10 cellular contexts compared by ENCODE assay signal in the genomic region with DNA sequence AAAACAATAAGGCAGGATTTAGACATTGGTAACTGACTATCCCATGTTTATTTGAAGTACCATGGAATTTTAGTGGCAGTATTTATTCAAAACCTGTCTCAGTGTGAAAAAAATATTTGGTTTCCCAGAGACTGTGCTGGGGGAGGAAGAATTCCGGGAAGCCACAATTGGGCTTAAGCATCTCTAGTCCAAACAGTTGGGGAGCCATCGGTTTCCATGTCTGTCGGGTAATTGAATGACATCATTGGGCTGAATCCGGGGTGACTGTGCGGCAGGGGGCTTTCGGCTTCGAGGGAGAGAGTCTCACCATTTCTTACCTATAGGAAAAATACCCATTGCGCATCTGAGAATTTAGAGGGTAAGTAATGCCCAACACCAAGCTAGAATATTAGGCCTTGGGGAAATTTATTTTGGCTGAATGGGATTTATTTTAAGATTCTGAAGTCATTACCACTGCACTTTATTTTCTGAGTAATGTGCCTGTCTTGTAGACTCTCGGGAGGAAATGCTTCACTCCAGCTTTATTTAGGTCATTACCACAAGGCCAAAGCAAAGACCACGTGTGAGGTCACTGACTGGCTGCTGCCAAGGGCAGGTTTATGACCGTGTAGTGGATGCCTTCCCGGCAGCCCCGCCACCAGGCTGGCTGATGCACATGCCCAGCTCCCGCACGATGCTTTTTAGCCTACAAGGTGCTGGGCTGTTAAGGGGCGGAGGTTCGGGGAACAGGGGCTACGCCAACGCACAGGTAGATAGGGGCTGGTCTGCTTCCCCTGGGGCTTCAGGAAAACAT. TPM values are rescaled to one million over a fixed set of nuclear protein-coding genes. Genes with fewer than 3 reads are reported as not detected.
A peak's percentile ranks its signal among the peaks of the same experiment; 100 is the strongest.
DNase-seq lines count a peak whose midpoint lies in the region; ATAC-seq, FAIRE-seq and TF ChIP-seq lines count a peak whose summit lies in the region.
"Had no signal": no experiment of that assay in that cellular context is flagged by ENCODE, and none has a peak within 500 bp of the region (broad histone marks: within the 10 kb centered on the region; RNA-seq: fewer than 3 reads in every experiment).

No MANE protein-coding gene starts in this region.

- no peak overlapping the region for H2AFZ ChIP-seq in PC-3 (ENCODE audit: low read length)

- BruUV-seq in PC-3 (replicated peaks; lab: Mats Ljungman, UMichigan): no TSS peak

- intact Hi-C loops in PC-3 (cut with micrococcal nuclease) (no loop called here), pancreas (cut with DNase I) (no loop called here)

- H3K4me1 ChIP-seq in PC-3 (ENCODE audit: insufficient read depth, low read length) (peaks cover 8% of the 10 kb centered on the region), pancreas (peaks cover 0 to 5% (median 0%) of the 10 kb centered on the region in 3 donors)

- H3K27ac ChIP-seq in PC-3 (ENCODE audit: low read length) (no peak overlapping the region), pancreas (peak overlapping the region in 1 of 4 donors; percentile 50), RWPE1 (no peak overlapping the region)

- H3K9ac ChIP-seq in PC-3 (ENCODE audit: low read length): no peak overlapping the region

- POLR2A ChIA-PET in PC-3 (lab: Charles Lee; ENCODE audit: unreplicated experiment) (interaction anchor here (0.5 kb wide), 1 partner anchor 38 kb away, joined by 3 read pairs; no protein-coding TSS in a partner anchor), RWPE1 (lab: Yijun Ruan, JAX; ENCODE audit: low non-redundant PET) (no interaction called here), T-cell (lab: Charles Lee) (interaction anchor here in 1 of 2 donors (1.0 kb wide), 1 partner anchor 9 kb away, joined by 3 read pairs; no protein-coding TSS in a partner anchor)

- no peaks in the 10 kb centered on the region for H4K20me1 ChIP-seq in PC-3 (ENCODE audit: low read length)

- H3K36me3 ChIP-seq in PC-3 (ENCODE audit: low read depth, low read length) (no peaks in the 10 kb centered on the region), pancreas (no peaks in the 10 kb centered on the region)

- no peaks in the 10 kb centered on the region for H3K9me3 Mint-ChIP-seq in T-cell

- H3K9me3 ChIP-seq in PC-3 (ENCODE audit: low read length) (no peaks in the 10 kb centered on the region), pancreas (no peaks in the 10 kb centered on the region)

- no peaks in the 10 kb centered on the region for H3K79me2 ChIP-seq in PC-3 (ENCODE audit: low read length)

- H3F3A ChIP-seq in PC-3 (ENCODE audit: low read length, unreplicated experiment): no peaks in the 10 kb centered on the region

- H3K4me3 ChIP-seq in AG09309 (ENCODE audit: control insufficient read depth, low read depth, low read length) (no peak overlapping the region), PC-3 (ENCODE audit: low read length) (no peak overlapping the region), pancreas (no peak overlapping the region)
- H3K4me3 ChIP-seq: lung had no signal

- no peak for FAIRE-seq in pancreas (lab: Jason Lieb, UNC)
- FAIRE-seq: bronchial epithelial cell had no signal

- no peaks in the 10 kb centered on the region for H3K27me3 Mint-ChIP-seq in T-cell

- H3K9me2 ChIP-seq in PC-3 (replicated peaks; ENCODE audit: low read length): no peaks in the 10 kb centered on the region

- no peak overlapping the region for H3K4me3 Mint-ChIP-seq in T-cell

- H3K27ac Mint-ChIP-seq in T-cell: no peak overlapping the region

- ATAC-seq in PC-3 (peak; percentile 79), pancreas (peak; percentile 67 to 87 (median 83)), T-cell (replicated peaks in 1 of 4) (no peak)

- no peaks in the 10 kb centered on the region for H3K36me3 Mint-ChIP-seq in T-cell

- CTCF ChIA-PET in PC-3 (lab: Charles Lee) (interaction anchor here (0.6 kb wide), 1 partner anchor 101 kb away, joined by 3 read pairs; no protein-coding TSS in a partner anchor), RWPE1 (lab: Yijun Ruan, JAX) (interaction anchor here (0.6 kb wide), 1 partner anchor 141 kb away, joined by 4 read pairs; no protein-coding TSS in a partner anchor), T-cell (lab: Charles Lee) (no interaction called here)

- DNase-seq in AG09309 (ENCODE audit: low read depth): peak; percentile 95
- DNase-seq in PC-3: peak; percentile 58
- DNase-seq in fibroblast of gingiva (ENCODE audit: low read depth): peak; percentile 78
- peak in 4 of 6 donors; percentile 28 to 60 (median 54) for DNase-seq in pancreas
- no peak for DNase-seq in RWPE1 (ENCODE audit: low spot score)
- no peak for DNase-seq in islet precursor cell
- DNase-seq in NCI-H1105 treated with DMSO at 0.1 percent for 48 hours (lab: John Stamatoyannopoulos, UW): no peak
- DNase-seq in T-cell: no peak

- H3K27me3 ChIP-seq in PC-3 (ENCODE audit: low read length): no peaks in the 10 kb centered on the region
- no peaks in the 10 kb centered on the region for H3K27me3 ChIP-seq in pancreas

- 72 to 73% methylated on average over 19 of the region's 19 CpGs for WGBS in pancreas, 2 donors

- TF ChIP-seq CTCF in AG09309 (IDR thresholded peaks at IDR 0.05; ENCODE audit: control insufficient read depth, insufficient read depth, low read depth, low read length, missing control alignments) (no peak), PC-3 (conservative IDR thresholded peaks at IDR 0.05; ENCODE audit: low read depth, low read length) (no peak), pancreas (IDR thresholded peaks at IDR 0.05) (no peak), RWPE1 (conservative IDR thresholded peaks at IDR 0.05; ENCODE audit: low read depth) (no peak)

- no peak overlapping the region for H3K4me2 ChIP-seq in PC-3 (ENCODE audit: low read length)

- H3K4me1 Mint-ChIP-seq in T-cell: peaks cover 0 to 8% (median 6%) of the 10 kb centered on the region in 3 donors

RNA-seq across cellular contexts. Expression of a gene that starts 23.1 kb away (rescaled TPM):
- total RNA-seq in PC-3 (2014; rRNA removed): 0.58 TPM in 1 of 2 replicates, not detected in the other
- total RNA-seq in pancreas: under 1 TPM in 1 of 6 donors, not detected in 5; 0.06 TPM
- polyA plus RNA-seq in pancreas: under 1 TPM in 1 of 2 donors, not detected in 1; 0.02 TPM
- under 1 TPM; 0.16 to 0.99 (median 0.82) TPM for total RNA-seq in T-cell
- total RNA-seq: bronchial epithelial cell had no signal

RNA-seq across cellular contexts. Expression of a gene that starts 37.9 kb away (rescaled TPM):
- total RNA-seq in PC-3 (2014; rRNA removed) (8.1 and 9.2 TPM in 2 replicates), pancreas (1 to 10 TPM; 4.8 to 9.5 (median 8.0) TPM), T-cell (100 to 1,000 TPM in 2 of 5 donors, 10 to 100 TPM in 3; 17.6 to 119 (median 25.9) TPM)
- 1 to 10 TPM; 2.9 to 3.2 TPM for polyA plus RNA-seq in pancreas

Comparison
In these comparisons a context has a peak if more than half of its experiments do, and no peak if none do; other contexts are left out.
1. DNase-seq: peak in AG09309 (single experiment), PC-3 (single experiment), fibroblast of gingiva (single experiment) and pancreas (4 of 6); none in RWPE1 (single experiment), islet precursor cell (single experiment), NCI-H1105 treated with DMSO at 0.1 percent for 48 hours (single experiment) and T-cell (0 of 34).
2. ATAC-seq: peak in PC-3 (single experiment) and pancreas (4 of 4); none in T-cell (0 of 4).
3. CTCF ChIA-PET loops: an anchor here in PC-3 (0.6 kb wide) and RWPE1 (0.6 kb wide); none called in T-cell.